ENCODE assay signal across 8 cellular contexts in the genomic region with DNA sequence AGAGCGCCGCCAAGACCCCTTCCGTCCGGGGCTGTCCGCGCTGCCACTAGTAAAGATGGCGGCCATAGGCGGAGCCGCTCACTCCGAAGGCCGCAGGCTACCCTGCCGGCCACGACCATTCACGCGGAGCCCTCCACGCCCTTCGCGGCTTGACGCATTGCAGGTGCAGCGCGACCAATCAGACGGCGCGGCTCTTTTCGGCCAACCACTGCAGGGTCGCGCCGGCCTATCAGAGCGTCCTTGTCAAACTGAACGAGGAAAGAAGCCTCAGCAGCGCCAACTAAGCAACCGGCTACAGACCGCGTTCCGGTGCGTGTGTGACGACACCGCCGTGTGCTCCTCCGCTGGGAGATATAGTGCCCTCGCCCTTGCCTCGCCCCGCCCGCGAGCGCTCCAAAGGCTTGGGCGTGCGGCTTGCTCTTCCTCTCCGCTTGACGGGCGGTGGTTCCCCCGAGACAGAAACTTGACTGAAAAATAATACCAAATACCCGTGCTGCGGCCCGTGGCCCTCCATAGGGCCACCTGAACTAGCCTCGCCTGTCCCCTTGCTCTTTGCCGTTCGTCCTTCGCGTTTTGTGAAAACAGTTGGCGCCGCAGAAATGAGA. TPM values are rescaled to one million over a fixed set of nuclear protein-coding genes. Genes with fewer than 3 reads are reported as not detected.
DNase-seq lines count a peak whose midpoint lies in the region; ATAC-seq and TF ChIP-seq lines count a peak whose summit lies in the region.

No MANE protein-coding gene starts in this region.

- peak overlapping the region; percentile 77 for H2BK120ac ChIP-seq in trophoblast cell (ENCODE audit: insufficient read depth, low read length, poor library complexity)

- peaks cover 9% of the 10 kb centered on the region for H3K4me1 Mint-ChIP-seq in type B pancreatic cell (ENCODE audit: unreplicated experiment)

- peak overlapping the region; percentile 90 for H3K27ac ChIP-seq in trophoblast cell (ENCODE audit: low read depth, low read length)

- no peak overlapping the region for H3K27ac Mint-ChIP-seq in type B pancreatic cell

- no peaks in the 10 kb centered on the region for H3K9me3 ChIP-seq in trophoblast cell (ENCODE audit: insufficient read depth, low read depth, low read length)

- no peaks in the 10 kb centered on the region for H3K9me3 Mint-ChIP-seq in type B pancreatic cell

- H3K4ac ChIP-seq in trophoblast cell (ENCODE audit: low read depth, low read length), result peak overlapping the region; percentile 22

- peak overlapping the region; percentile 77 for H2AFZ ChIP-seq in trophoblast cell (ENCODE audit: insufficient read depth, low read length, poor library complexity)

- TF ChIP-seq CTCF in GM10266 (IDR thresholded peaks at IDR 0.05; ENCODE audit: control insufficient read depth, insufficient read depth, low read depth, missing control alignments) (no peak), type B pancreatic cell (conservative IDR thresholded peaks at IDR 0.05) (peak; percentile 32)

- H4K91ac ChIP-seq in trophoblast cell (ENCODE audit: low read depth, low read length), result peak overlapping the region; percentile 86

- H4K8ac ChIP-seq in trophoblast cell (ENCODE audit: low read depth, low read length), result peak overlapping the region; percentile 94

- no peak overlapping the region for H3K23ac ChIP-seq in trophoblast cell (ENCODE audit: low read length)

- DNase-seq in GM10266 (ENCODE audit: extremely low spot score), result peak; percentile 94
- peak; percentile 99 for DNase-seq in NCI-H1092 treated with DMSO at 0.1 percent for 48 hours (lab: John Stamatoyannopoulos, UW)
- peak; percentile 94 for DNase-seq in activated naive CD8-positive, alpha-beta T cell treated with anti-CD3 and anti-CD28 coated beads, Interleukin-2, amount 50 U/mL, for 16 hours (ENCODE audit: low read depth, low spot score)
- peak; percentile 100 for DNase-seq in cardiac septum (ENCODE audit: low spot score)
- peak; percentile 100 for DNase-seq in trophoblast cell
- DNase-seq in type B pancreatic cell (ENCODE audit: extremely low spot score, unreplicated experiment), result peak; percentile 99

- intact Hi-C loops in cardiac septum (cut with DNase I), result loop anchor here (1.0 to 10.0 kb wide), 3 partner anchors 13 to 792 kb away; a partner anchor contains a TSS

- peaks cover 8 to 11% of the 10 kb centered on the region in 2 experiments for H3K4me1 ChIP-seq in trophoblast cell (ENCODE audit: control insufficient read depth in 1 of 2, insufficient read depth in 2 of 2, low read length in 2 of 2)

- peaks cover 11% of the 10 kb centered on the region for H3K79me2 ChIP-seq in trophoblast cell (ENCODE audit: control insufficient read depth, insufficient read depth, low read length, poor library complexity)

- no CpG with 5 or more reads among the region's 62 CpGs for WGBS in trophoblast cell (ENCODE audit: extremely low coverage, insufficient coverage, insufficient read length)

- H3K14ac ChIP-seq in trophoblast cell (ENCODE audit: low read length), result peak overlapping the region; percentile 78

- peaks cover 15% of the 10 kb centered on the region for H3K79me1 ChIP-seq in trophoblast cell (ENCODE audit: low read length)

- no peaks in the 10 kb centered on the region for H3K27me3 ChIP-seq in trophoblast cell (ENCODE audit: insufficient read depth, low read length)

- peak overlapping the region; percentile 85 for H4K12ac ChIP-seq in trophoblast cell (ENCODE audit: low read depth, low read length)

- H3K18ac ChIP-seq in trophoblast cell (ENCODE audit: low read length), result no peak overlapping the region

- no peaks in the 10 kb centered on the region for H3K36me3 Mint-ChIP-seq in type B pancreatic cell

- H2AK5ac ChIP-seq in trophoblast cell (ENCODE audit: low read length), result no peak overlapping the region

- H3K4me2 ChIP-seq in trophoblast cell (ENCODE audit: low read length), result peak overlapping the region; percentile 85

- peak overlapping the region; percentile 71 for H3K4me3 ChIP-seq in trophoblast cell (ENCODE audit: low read depth, low read length)

- ATAC-seq in HG02588 (IDR thresholded peaks at IDR 0.05; ENCODE audit: unreplicated experiment) (peak; percentile 91), SK-N-SH treated with all-trans-retinoic acid at 6 μM for 48 hours (peak; percentile 98)

- H3K27me3 Mint-ChIP-seq in type B pancreatic cell, result no peaks in the 10 kb centered on the region

- H2BK5ac ChIP-seq in trophoblast cell (ENCODE audit: low read depth, low read length, poor library complexity), result peak overlapping the region; percentile 83

- no peak overlapping the region for H2BK12ac ChIP-seq in trophoblast cell (ENCODE audit: low read length)

- no peak overlapping the region for H3K4me3 Mint-ChIP-seq in type B pancreatic cell

- H3K9ac ChIP-seq in trophoblast cell (ENCODE audit: low read length), result peak overlapping the region; percentile 90

- no peaks in the 10 kb centered on the region for H3K36me3 ChIP-seq in trophoblast cell (ENCODE audit: control insufficient read depth in 1 of 2, insufficient read depth in 2 of 2, low read length in 2 of 2)

TF ChIP-seq in SK-N-SH treated with all-trans-retinoic acid at 6 μM for 48 hours, 23 proteins besides CTCF, POLR2A, EP300 and RAD21 (continues in another document):
- no peak; the same call in 1 of the 2 replicates for TF ChIP-seq CSDC2 (CRISPR knock-in tag; IDR thresholded peaks at IDR 0.05)
- TF ChIP-seq BACH2 (CRISPR knock-in tag; IDR thresholded peaks at IDR 0.05; ENCODE audit: borderline replicate concordance), result no peak
- TF ChIP-seq ARNTL (CRISPR knock-in tag; IDR thresholded peaks at IDR 0.05; ENCODE audit: borderline replicate concordance, low read depth), result no peak
- TF ChIP-seq ESRRG (CRISPR knock-in tag; IDR thresholded peaks at IDR 0.05), result no peak
- TF ChIP-seq ISL1 (CRISPR knock-in tag; IDR thresholded peaks at IDR 0.05), result no peak
- no peak for TF ChIP-seq SNAI2 (CRISPR knock-in tag; IDR thresholded peaks at IDR 0.05)
- TF ChIP-seq OSR1 (CRISPR knock-in tag; IDR thresholded peaks at IDR 0.05), result no peak
- TF ChIP-seq RARB (CRISPR knock-in tag; IDR thresholded peaks at IDR 0.05), result no peak
- TF ChIP-seq ZNF8 (CRISPR knock-in tag; IDR thresholded peaks at IDR 0.05), result no peak
- TF ChIP-seq, protein P1, sequence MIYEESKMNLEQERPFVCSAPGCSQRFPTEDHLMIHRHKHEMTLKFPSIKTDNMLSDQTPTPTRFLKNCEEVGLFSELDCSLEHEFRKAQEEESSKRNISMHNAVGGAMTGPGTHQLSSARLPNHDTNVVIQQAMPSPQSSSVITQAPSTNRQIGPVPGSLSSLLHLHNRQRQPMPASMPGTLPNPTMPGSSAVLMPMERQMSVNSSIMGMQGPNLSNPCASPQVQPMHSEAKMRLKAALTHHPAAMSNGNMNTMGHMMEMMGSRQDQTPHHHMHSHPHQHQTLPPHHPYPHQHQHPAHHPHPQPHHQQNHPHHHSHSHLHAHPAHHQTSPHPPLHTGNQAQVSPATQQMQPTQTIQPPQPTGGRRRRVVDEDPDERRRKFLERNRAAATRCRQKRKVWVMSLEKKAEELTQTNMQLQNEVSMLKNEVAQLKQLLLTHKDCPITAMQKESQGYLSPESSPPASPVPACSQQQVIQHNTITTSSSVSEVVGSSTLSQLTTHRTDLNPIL (CRISPR knock-in tag; IDR thresholded peaks at IDR 0.05; ENCODE audit: low read depth), result no peak
- TF ChIP-seq TOX (CRISPR knock-in tag; IDR thresholded peaks at IDR 0.05; ENCODE audit: borderline replicate concordance), result no peak
- no peak for TF ChIP-seq PPARA (CRISPR knock-in tag; IDR thresholded peaks at IDR 0.05; ENCODE audit: borderline replicate concordance)
- TF ChIP-seq TCF4 (CRISPR knock-in tag; IDR thresholded peaks at IDR 0.05; ENCODE audit: borderline replicate concordance), result peak; percentile 39; the same call in 1 of the 2 replicates
- TF ChIP-seq ZFP3 (CRISPR knock-in tag; IDR thresholded peaks at IDR 0.05), result peak; percentile 33
- no peak for TF ChIP-seq ZNF70 (CRISPR knock-in tag; IDR thresholded peaks at IDR 0.05)
- no peak for TF ChIP-seq ZFP30 (CRISPR knock-in tag; IDR thresholded peaks at IDR 0.05)
- TF ChIP-seq, protein P2, sequence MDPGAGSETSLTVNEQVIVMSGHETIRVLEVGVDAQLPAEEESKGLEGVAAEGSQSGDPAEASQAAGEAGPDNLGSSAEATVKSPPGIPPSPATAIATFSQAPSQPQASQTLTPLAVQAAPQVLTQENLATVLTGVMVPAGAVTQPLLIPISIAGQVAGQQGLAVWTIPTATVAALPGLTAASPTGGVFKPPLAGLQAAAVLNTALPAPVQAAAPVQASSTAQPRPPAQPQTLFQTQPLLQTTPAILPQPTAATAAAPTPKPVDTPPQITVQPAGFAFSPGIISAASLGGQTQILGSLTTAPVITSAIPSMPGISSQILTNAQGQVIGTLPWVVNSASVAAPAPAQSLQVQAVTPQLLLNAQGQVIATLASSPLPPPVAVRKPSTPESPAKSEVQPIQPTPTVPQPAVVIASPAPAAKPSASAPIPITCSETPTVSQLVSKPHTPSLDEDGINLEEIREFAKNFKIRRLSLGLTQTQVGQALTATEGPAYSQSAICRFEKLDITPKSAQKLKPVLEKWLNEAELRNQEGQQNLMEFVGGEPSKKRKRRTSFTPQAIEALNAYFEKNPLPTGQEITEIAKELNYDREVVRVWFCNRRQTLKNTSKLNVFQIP (CRISPR knock-in tag; IDR thresholded peaks at IDR 0.05; ENCODE audit: borderline replicate concordance, low read depth), result no peak
- TF ChIP-seq ZC3H10 (CRISPR knock-in tag; IDR thresholded peaks at IDR 0.05), result 0 out of 2 replicates have a peak, but pooled peaks have one; percentile 4
- TF ChIP-seq, protein P3, sequence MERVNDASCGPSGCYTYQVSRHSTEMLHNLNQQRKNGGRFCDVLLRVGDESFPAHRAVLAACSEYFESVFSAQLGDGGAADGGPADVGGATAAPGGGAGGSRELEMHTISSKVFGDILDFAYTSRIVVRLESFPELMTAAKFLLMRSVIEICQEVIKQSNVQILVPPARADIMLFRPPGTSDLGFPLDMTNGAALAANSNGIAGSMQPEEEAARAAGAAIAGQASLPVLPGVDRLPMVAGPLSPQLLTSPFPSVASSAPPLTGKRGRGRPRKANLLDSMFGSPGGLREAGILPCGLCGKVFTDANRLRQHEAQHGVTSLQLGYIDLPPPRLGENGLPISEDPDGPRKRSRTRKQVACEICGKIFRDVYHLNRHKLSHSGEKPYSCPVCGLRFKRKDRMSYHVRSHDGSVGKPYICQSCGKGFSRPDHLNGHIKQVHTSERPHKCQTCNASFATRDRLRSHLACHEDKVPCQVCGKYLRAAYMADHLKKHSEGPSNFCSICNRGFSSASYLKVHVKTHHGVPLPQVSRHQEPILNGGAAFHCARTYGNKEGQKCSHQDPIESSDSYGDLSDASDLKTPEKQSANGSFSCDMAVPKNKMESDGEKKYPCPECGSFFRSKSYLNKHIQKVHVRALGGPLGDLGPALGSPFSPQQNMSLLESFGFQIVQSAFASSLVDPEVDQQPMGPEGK (CRISPR knock-in tag; IDR thresholded peaks at IDR 0.05; ENCODE audit: borderline replicate concordance), result no peak
- TF ChIP-seq GLIS3 (CRISPR knock-in tag; IDR thresholded peaks at IDR 0.05), result no peak

RNA-seq across cellular contexts. Expression of a gene that starts 13.6 kb away (rescaled TPM):
- total RNA-seq in cardiac septum, result 362 TPM
- polyA plus RNA-seq in trophoblast cell (2013), result 518 and 520 TPM in 2 replicates
- 347 and 430 TPM in 2 replicates for total RNA-seq in type B pancreatic cell (ENCODE audit: low replicate concordance)

RNA-seq across cellular contexts. Expression of a gene that starts 51.5 kb away (rescaled TPM):
- 11.2 TPM for total RNA-seq in cardiac septum
- 5.8 and 6.0 TPM in 2 replicates for polyA plus RNA-seq in trophoblast cell (2013)
- 17.5 and 22.8 TPM in 2 replicates for total RNA-seq in type B pancreatic cell (ENCODE audit: low replicate concordance)

Comparison
In these comparisons a context has a peak if more than half of its experiments do, and no peak if none do; other contexts are left out.
1. Peak in every context shown above with its lines: DNase-seq, ATAC-seq, H3K4me3 ChIP-seq and H3K27ac ChIP-seq.